ENCODE assay signal across 20 cellular contexts in the genomic region with DNA sequence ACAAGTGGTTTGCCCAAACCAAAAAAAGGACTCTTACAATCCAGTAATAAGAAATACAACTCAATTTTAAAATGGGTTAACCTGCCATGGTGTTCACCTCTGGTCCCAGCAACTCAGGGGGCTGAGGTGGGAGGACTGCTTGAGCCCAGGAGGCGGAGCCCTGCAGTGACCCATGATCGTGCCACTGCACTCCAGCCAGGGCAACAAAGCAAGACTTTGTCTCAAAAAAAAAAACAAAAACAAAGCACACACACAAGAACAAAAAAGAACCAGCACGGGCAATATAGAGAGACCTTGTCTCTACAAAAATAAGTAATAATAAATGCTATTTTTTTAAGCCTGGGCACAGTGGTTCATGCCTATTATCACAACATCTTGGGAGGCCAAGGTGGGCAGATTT.
"Had no signal": no experiment of that assay in that cellular context is flagged by ENCODE, and none has a peak within 500 bp of the region (broad histone marks: within the 10 kb centered on the region; RNA-seq: fewer than 3 reads in every experiment).

No MANE protein-coding gene starts in this region.

- ATAC-seq: activated CD8-positive, alpha-beta memory T cell treated with anti-CD3 and anti-CD28 coated beads, Interleukin-2, amount 10 ng/mL, durations not matched to agents 7 days and 5 days; activated T-cell treated with anti-CD3 and anti-CD28 coated beads, Interleukin-2, amount 50 U/mL, for 4 hours; WTC11 had no signal

- DNase-seq: activated CD4-positive, alpha-beta T cell treated with anti-CD3 and anti-CD28 coated beads for 48 hours; activated CD4-positive, alpha-beta T cell treated with anti-CD3 and anti-CD28 coated beads, Interleukin-2, amount 50 U/mL, for 48 hours; activated CD4-positive, CD25-positive, alpha-beta regulatory T cell treated with anti-CD3 and anti-CD28 coated beads, Interleukin-2, amount 50 U/mL, for 72 hours; activated CD8-positive, alpha-beta memory T cell treated with anti-CD3 and anti-CD28 coated beads, Interleukin-2, amount 10 ng/mL, durations not matched to agents 7 days and 5 days; activated gamma-delta T cell; activated naive CD4-positive, alpha-beta T cell treated with anti-CD3 and anti-CD28 coated beads for 36 hours; activated T-cell treated with anti-CD3 and anti-CD28 coated beads, Interleukin-2, amount 50 U/mL, for 4 hours; NCI-H1105; NCI-H146; NCI-H187 treated with DMSO at 0.1 percent for 48 hours; NCI-H2081 treated with DMSO at 0.1 percent for 48 hours; NCI-H446; NCI-H524; Peyer's patch; SHP77; T-helper 9 cell had no signal

- H3K27me3 ChIP-seq: MG63, Peyer's patch, SJSA1 had no signal

- H3K4me3 ChIP-seq: MG63, Peyer's patch, SJSA1 had no signal

- H3K27ac ChIP-seq: Peyer's patch, RWPE1, SJSA1 had no signal
